In genomic region chr4:67447873-67448272, GRCh38 we compare ENCODE assay signal across 29 cellular contexts.
"Had no signal": no experiment of that assay in that cellular context is flagged by ENCODE, and none has a peak within 500 bp of the region (broad histone marks: within the 10 kb centered on the region; RNA-seq: fewer than 3 reads in every experiment).

No MANE protein-coding gene starts in this region.

- H3K4me3 ChIP-seq: stomach, suprapubic skin, testis, thoracic aorta, thyroid gland, tibial artery, tibial nerve, transverse colon, upper lobe of left lung, upper lobe of right lung, uterus, vagina had no signal

- H3K27me3 Mint-ChIP-seq: stimulated activated memory B cell treated with anti-CD40 and anti-IgM and Interleukin-4, amounts not matched to agents 10 μg/mL and 1 μg/mL and 100 μg/mL, for 72 hours; stimulated activated naive B cell treated with anti-CD40 and anti-IgM and Interleukin-4, amounts not matched to agents 10 μg/mL and 1 μg/mL and 100 μg/mL, for 72 hours; stimulated activated naive CD8-positive, alpha-beta T cell treated with anti-CD3 and anti-CD28 coated beads, Interleukin-15, amount 100 ng/mL, for 72 hours; stimulated activated naive CD8-positive, alpha-beta T cell treated with anti-CD3 and anti-CD28 coated beads, Interleukin-15, Interleukin-2, amounts not matched to agents 100 ng/mL and 50 ng/mL, for 24 hours; type B pancreatic cell had no signal

- H3K36me3 ChIP-seq: thoracic aorta, thyroid gland, transverse colon, upper lobe of left lung, uterus, vagina had no signal

- ATAC-seq: stimulated activated effector memory CD8-positive, alpha-beta T cell treated with anti-CD3 and anti-CD28 coated beads, Interleukin-12 subunit alpha, Interleukin-12 subunit beta, amount 100 ng/mL, for 72 hours; stimulated activated memory B cell treated with anti-CD40 and anti-IgM and Interleukin-4, amounts not matched to agents 10 μg/mL and 1 μg/mL and 100 μg/mL, for 72 hours; stimulated activated naive B cell treated with anti-CD40 and anti-IgM and Interleukin-4, amounts not matched to agents 10 μg/mL and 1 μg/mL and 100 μg/mL, for 72 hours; stimulated activated naive CD8-positive, alpha-beta T cell treated with anti-CD3 and anti-CD28 coated beads, Interleukin-15, amount 100 ng/mL, for 72 hours; stimulated activated naive CD8-positive, alpha-beta T cell treated with anti-CD3 and anti-CD28 coated beads, Interleukin-15, Interleukin-2, amounts not matched to agents 100 U/mL and 50 U/mL, for 24 hours; upper lobe of right lung had no signal

- H3K4me3 Mint-ChIP-seq: stimulated activated effector memory CD8-positive, alpha-beta T cell treated with anti-CD3 and anti-CD28 coated beads, Interleukin-12 subunit alpha, Interleukin-12 subunit beta, amount 100 ng/mL, for 72 hours; stimulated activated memory B cell treated with anti-CD40 and anti-IgM and Interleukin-4, amounts not matched to agents 10 μg/mL and 1 μg/mL and 100 μg/mL, for 72 hours; stimulated activated naive B cell treated with anti-CD40 and anti-IgM and Interleukin-4, amounts not matched to agents 10 μg/mL and 1 μg/mL and 100 μg/mL, for 72 hours; stimulated activated naive CD8-positive, alpha-beta T cell treated with anti-CD3 and anti-CD28 coated beads, Interleukin-15, amount 100 ng/mL, for 72 hours; stimulated activated naive CD8-positive, alpha-beta T cell treated with anti-CD3 and anti-CD28 coated beads, Interleukin-15, Interleukin-2, amounts not matched to agents 100 ng/mL and 50 ng/mL, for 24 hours; type B pancreatic cell had no signal

- H3K27ac ChIP-seq: stomach, suprapubic skin, testis, thoracic aorta, thyroid gland, tibial artery, tibial nerve, transverse colon, upper lobe of left lung, upper lobe of right lung, uterus, vagina had no signal

- H3K4me1 ChIP-seq: stomach, suprapubic skin, testis, thyroid gland, tibial artery, tibial nerve, upper lobe of left lung, upper lobe of right lung, uterus, vagina had no signal

- H3K4me1 Mint-ChIP-seq: stimulated activated effector memory CD8-positive, alpha-beta T cell treated with anti-CD3 and anti-CD28 coated beads, Interleukin-12 subunit alpha, Interleukin-12 subunit beta, amount 100 ng/mL, for 72 hours; stimulated activated memory B cell treated with anti-CD40 and anti-IgM and Interleukin-4, amounts not matched to agents 10 μg/mL and 1 μg/mL and 100 μg/mL, for 72 hours had no signal

- DNase-seq: stimulated activated CD4-positive, alpha-beta T cell treated with anti-CD3 and anti-CD28 coated beads, Interleukin-2, amount 100 ng/mL, for 48 hours; stimulated activated CD4-positive, alpha-beta T cell treated with anti-CD3 and anti-CD28 coated beads, Interleukin-4, amount 100 ng/mL, for 1 hour; stimulated activated CD4-positive, alpha-beta T cell treated with anti-CD3 and anti-CD28 coated beads, Interleukin-4, amount 100 ng/mL, for 24 hours; stimulated activated CD4-positive, alpha-beta T cell treated with anti-CD3 and anti-CD28 coated beads, Interleukin-4, amount 100 ng/mL, for 4 hours; stimulated activated CD8-positive, alpha-beta memory T cell treated with anti-CD3 and anti-CD28 coated beads, Interleukin-4, amount 100 ng/mL, for 48 hours; stimulated activated naive B cell treated with anti-CD40 and anti-IgM and Interleukin-4, amounts not matched to agents 10 μg/mL and 1 μg/mL and 100 μg/mL, for 72 hours; stimulated activated naive CD4-positive, alpha-beta T cell; stimulated activated naive CD4-positive, alpha-beta T cell treated with Interleukin-2 at 50 U/mL for 16 hours; stimulated activated naive CD8-positive, alpha-beta T cell treated with anti-CD3 and anti-CD28 coated beads, Interleukin-15, amount 100 ng/mL, for 72 hours; stimulated activated naive CD8-positive, alpha-beta T cell treated with anti-CD3 and anti-CD28 coated beads, Interleukin-15, Interleukin-2, amounts not matched to agents 100 U/mL and 50 U/mL, for 24 hours; stomach; substantia nigra; testis; thyroid gland; tibial artery; transverse colon; trophoblast cell; upper lobe of left lung; upper lobe of right lung; uterus had no signal

- H3K27ac Mint-ChIP-seq: stimulated activated effector memory CD8-positive, alpha-beta T cell treated with anti-CD3 and anti-CD28 coated beads, Interleukin-12 subunit alpha, Interleukin-12 subunit beta, amount 100 ng/mL, for 72 hours; stimulated activated memory B cell treated with anti-CD40 and anti-IgM and Interleukin-4, amounts not matched to agents 10 μg/mL and 1 μg/mL and 100 μg/mL, for 72 hours; stimulated activated naive B cell treated with anti-CD40 and anti-IgM and Interleukin-4, amounts not matched to agents 10 μg/mL and 1 μg/mL and 100 μg/mL, for 72 hours; stimulated activated naive CD8-positive, alpha-beta T cell treated with anti-CD3 and anti-CD28 coated beads, Interleukin-15, amount 100 ng/mL, for 72 hours; stimulated activated naive CD8-positive, alpha-beta T cell treated with anti-CD3 and anti-CD28 coated beads, Interleukin-15, Interleukin-2, amounts not matched to agents 100 ng/mL and 50 ng/mL, for 24 hours; type B pancreatic cell had no signal

- FAIRE-seq: urothelium cell line had no signal

- H3K27me3 ChIP-seq: stomach, suprapubic skin, testis, thyroid gland, tibial artery, tibial nerve, transverse colon, upper lobe of left lung, upper lobe of right lung, uterus, vagina had no signal

- H3K9me3 ChIP-seq: testis, thoracic aorta, tibial artery, transverse colon, upper lobe of left lung, upper lobe of right lung, uterus, vagina had no signal
